ENCODE assay signal across 35 cellular contexts in the genomic region with DNA sequence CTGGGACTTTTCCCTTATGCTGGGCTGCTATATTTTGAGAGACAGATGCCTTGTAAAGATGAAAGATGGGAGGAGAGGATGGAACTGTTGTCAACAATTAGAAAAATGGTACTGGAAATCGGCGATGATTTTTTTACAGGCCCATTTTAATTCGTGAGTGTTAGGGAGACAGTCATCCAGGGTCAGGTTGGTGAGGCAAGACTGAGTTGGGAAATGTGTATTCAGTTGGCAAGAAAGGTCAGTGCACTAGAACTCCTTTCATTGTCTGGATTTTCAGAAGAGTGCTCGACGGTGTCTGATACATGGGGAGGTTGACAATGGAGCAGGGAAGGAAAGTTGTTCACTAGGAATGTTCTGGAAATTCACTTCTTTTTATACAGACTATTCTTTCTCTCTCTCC.
"Had no signal": no experiment of that assay in that cellular context is flagged by ENCODE, and none has a peak within 500 bp of the region (broad histone marks: within the 10 kb centered on the region; RNA-seq: fewer than 3 reads in every experiment).

No MANE protein-coding gene starts in this region.

- H3K4me3 Mint-ChIP-seq: activated CD4-positive, alpha-beta T cell treated with anti-CD3 and anti-CD28 coated beads for 36 hours; activated CD4-positive, alpha-beta T cell treated with anti-CD3 and anti-CD28 coated beads, Interleukin-2, amount 10 ng/mL, durations not matched to agents 7 days and 5 days; activated CD8-positive, alpha-beta T cell treated with anti-CD3 and anti-CD28 coated beads, Interleukin-2, amount 10 ng/mL, durations not matched to agents 7 days and 5 days; activated naive CD4-positive, alpha-beta T cell treated with anti-CD3 and anti-CD28 coated beads, Interleukin-2, amount 10 ng/mL, durations not matched to agents 7 days and 5 days; activated naive CD8-positive, alpha-beta T cell; activated naive CD8-positive, alpha-beta T cell treated with anti-CD3 and anti-CD28 coated beads, Interleukin-2, amount 50 U/mL, for 24 hours; activated T-cell treated with anti-CD3 and anti-CD28 coated beads, Interleukin-2, amount 50 U/mL, for 4 hours; activated T-helper 1 cell treated with anti-CD3 and anti-CD28 coated beads, Interleukin-12 subunit alpha, Interleukin-12 subunit beta, Interleukin-2, Interleukin-4 antibody, amounts not matched to agents 30 ng/mL and 10 ng/mL and 1 ng/mL, durations not matched to agents 14 hours and 24 hours and 36 hours; brain; T-helper 1 cell treated with Interleukin-12 subunit alpha and Interleukin-12 subunit beta and Interleukin-4 antibody, amounts not matched to agents 30 μg/mL and 1 μg/mL, for 36 hours; T-helper 2 cell treated with Interferon-gamma antibody and Interleukin-4, amounts not matched to agents 5 μg/mL and 100 μg/mL, for 36 hours; WTC11 had no signal

- H3K9ac ChIP-seq: SK-N-SH had no signal

- FAIRE-seq: bronchial epithelial cell, TTC549 had no signal

- H3K4me1 Mint-ChIP-seq: activated CD4-positive, alpha-beta T cell treated with anti-CD3 and anti-CD28 coated beads for 36 hours; activated CD4-positive, alpha-beta T cell treated with anti-CD3 and anti-CD28 coated beads, Interleukin-2, amount 10 ng/mL, durations not matched to agents 7 days and 5 days; activated naive CD4-positive, alpha-beta T cell treated with anti-CD3 and anti-CD28 coated beads, Interleukin-2, amount 10 ng/mL, durations not matched to agents 7 days and 5 days; activated naive CD8-positive, alpha-beta T cell treated with anti-CD3 and anti-CD28 coated beads, Interleukin-2, amount 50 U/mL, for 24 hours had no signal

- H3K9me3 Mint-ChIP-seq: activated CD4-positive, alpha-beta T cell treated with anti-CD3 and anti-CD28 coated beads, Interleukin-2, amount 10 ng/mL, durations not matched to agents 7 days and 5 days; activated naive CD4-positive, alpha-beta T cell treated with anti-CD3 and anti-CD28 coated beads, Interleukin-2, amount 10 ng/mL, durations not matched to agents 7 days and 5 days; activated naive CD8-positive, alpha-beta T cell treated with anti-CD3 and anti-CD28 coated beads, Interleukin-2, amount 50 U/mL, for 24 hours; activated T-cell treated with anti-CD3 and anti-CD28 coated beads, Interleukin-2, amount 50 U/mL, for 4 hours; activated T-helper 1 cell treated with anti-CD3 and anti-CD28 coated beads, Interleukin-12 subunit alpha, Interleukin-12 subunit beta, Interleukin-2, Interleukin-4 antibody, amounts not matched to agents 30 ng/mL and 10 ng/mL and 1 ng/mL, durations not matched to agents 14 hours and 24 hours and 36 hours; T-helper 1 cell treated with Interleukin-12 subunit alpha and Interleukin-12 subunit beta and Interleukin-4 antibody, amounts not matched to agents 30 μg/mL and 1 μg/mL, for 36 hours; T-helper 2 cell treated with Interferon-gamma antibody and Interleukin-4, amounts not matched to agents 5 μg/mL and 100 μg/mL, for 36 hours had no signal

- H3K27me3 ChIP-seq: Peyer's patch, SJSA1 had no signal

- ATAC-seq: activated CD4-positive, alpha-beta T cell treated with anti-CD3 and anti-CD28 coated beads for 36 hours; activated CD4-positive, CD25-positive, alpha-beta regulatory T cell treated with anti-CD3 and anti-CD28 coated beads, Interleukin-2, amount 50 U/mL, for 24 hours; activated CD8-positive, alpha-beta T cell treated with anti-CD3 and anti-CD28 coated beads, Interleukin-2, amount 10 ng/mL, durations not matched to agents 7 days and 5 days; activated naive CD8-positive, alpha-beta T cell treated with anti-CD3 and anti-CD28 coated beads, Interleukin-2, amount 50 U/mL, for 24 hours; activated T-cell treated with anti-CD3 and anti-CD28 coated beads, Interleukin-2, amount 50 U/mL, for 4 hours; PC-3; WTC11 had no signal

- H3K4me3 ChIP-seq: Peyer's patch, SJSA1 had no signal

- H3K27me3 Mint-ChIP-seq: activated CD4-positive, alpha-beta T cell treated with anti-CD3 and anti-CD28 coated beads, Interleukin-2, amount 10 ng/mL, durations not matched to agents 7 days and 5 days; activated naive CD8-positive, alpha-beta T cell; brain had no signal

- DNase-seq: activated CD4-positive, alpha-beta T cell treated with anti-CD3 and anti-CD28 coated beads for 36 hours; activated CD4-positive, alpha-beta T cell treated with anti-CD3 and anti-CD28 coated beads, Interleukin-2, amount 10 ng/mL, durations not matched to agents 7 days and 5 days; activated CD4-positive, alpha-beta T cell treated with anti-CD3 and anti-CD28 coated beads, Interleukin-2, amount 50 U/mL, for 48 hours; activated CD8-positive, alpha-beta T cell treated with anti-CD3 and anti-CD28 coated beads, Interleukin-2, amount 10 ng/mL, durations not matched to agents 7 days and 5 days; activated effector memory CD4-positive, alpha-beta T cell treated with Interleukin-2 at 50 U/mL for 16 hours; activated naive CD4-positive, alpha-beta T cell treated with anti-CD3 and anti-CD28 coated beads, Interleukin-2, amount 10 ng/mL, durations not matched to agents 7 days and 5 days; activated naive CD8-positive, alpha-beta T cell treated with anti-CD3 and anti-CD28 coated beads, Interleukin-2, amount 50 U/mL, for 24 hours; activated T-cell treated with anti-CD3 and anti-CD28 coated beads, Interleukin-2, amount 50 U/mL, for 4 hours; anterior cingulate cortex; caudate nucleus; Karpas-422; NCI-H1105; NCI-H1417 treated with DMSO at 0.1 percent for 48 hours; NCI-H187 treated with DMSO at 0.1 percent for 48 hours; NCI-H2081; NCI-H2171 treated with DMSO at 0.1 percent for 48 hours; NCI-H226; NCI-H446 treated with DMSO at 0.1 percent for 48 hours; NCI-H69; NK-92 treated with Interleukin-12 subunit alpha and Interleukin-12 subunit beta, amount 100 ng/mL, for 24 hours; PC-3; Peyer's patch; RPMI8226; SHP77 treated with DMSO at 0.1 percent for 48 hours; SK-N-SH had no signal

- H3K9me3 ChIP-seq: SJSA1, SK-N-SH had no signal

- H3K36me3 Mint-ChIP-seq: activated naive CD4-positive, alpha-beta T cell treated with anti-CD3 and anti-CD28 coated beads, Interleukin-2, amount 10 ng/mL, durations not matched to agents 7 days and 5 days; activated naive CD8-positive, alpha-beta T cell; brain; WTC11 had no signal

- H3K27ac ChIP-seq: Peyer's patch, SJSA1 had no signal

- H3K4me2 ChIP-seq: SK-N-SH had no signal

- H3K4me1 ChIP-seq: Peyer's patch, SJSA1 had no signal

- H3K27ac Mint-ChIP-seq: activated CD4-positive, alpha-beta T cell treated with anti-CD3 and anti-CD28 coated beads for 36 hours; activated CD4-positive, alpha-beta T cell treated with anti-CD3 and anti-CD28 coated beads, Interleukin-2, amount 10 ng/mL, durations not matched to agents 7 days and 5 days; activated CD8-positive, alpha-beta T cell treated with anti-CD3 and anti-CD28 coated beads, Interleukin-2, amount 10 ng/mL, durations not matched to agents 7 days and 5 days; activated naive CD4-positive, alpha-beta T cell treated with anti-CD3 and anti-CD28 coated beads, Interleukin-2, amount 10 ng/mL, durations not matched to agents 7 days and 5 days; activated naive CD8-positive, alpha-beta T cell; activated naive CD8-positive, alpha-beta T cell treated with anti-CD3 and anti-CD28 coated beads, Interleukin-2, amount 50 U/mL, for 24 hours; activated T-helper 1 cell treated with anti-CD3 and anti-CD28 coated beads, Interleukin-12 subunit alpha, Interleukin-12 subunit beta, Interleukin-2, Interleukin-4 antibody, amounts not matched to agents 30 ng/mL and 10 ng/mL and 1 ng/mL, durations not matched to agents 14 hours and 24 hours and 36 hours; T-helper 1 cell treated with Interleukin-12 subunit alpha and Interleukin-12 subunit beta and Interleukin-4 antibody, amounts not matched to agents 30 μg/mL and 1 μg/mL, for 36 hours; T-helper 2 cell treated with Interferon-gamma antibody and Interleukin-4, amounts not matched to agents 5 μg/mL and 100 μg/mL, for 36 hours; WTC11 had no signal

- H3K36me3 ChIP-seq: Peyer's patch, SJSA1 had no signal
